Comparison of ENCODE assay signal across 1 cellular context in genomic region chr11:111557425-111558111, GRCh38.
TF ChIP-seq lines count a peak whose summit lies in the region.

No MANE protein-coding gene starts in this region.

TF ChIP-seq in HepG2, 621 proteins besides CTCF, POLR2A, EP300 and RAD21:
- TF ChIP-seq ZNF879 (CRISPR knock-in tag; IDR thresholded peaks at IDR 0.05) (no peak), ZBTB42 (CRISPR knock-in tag; IDR thresholded peaks at IDR 0.05) (no peak), SP140L (CRISPR knock-in tag; IDR thresholded peaks at IDR 0.05; ENCODE audit: borderline replicate concordance) (no peak), MZF1 (CRISPR knock-in tag; IDR thresholded peaks at IDR 0.05; ENCODE audit: borderline replicate concordance) (no peak), ZBTB49 (CRISPR knock-in tag; IDR thresholded peaks at IDR 0.05; ENCODE audit: borderline replicate concordance) (no peak), DR1 (CRISPR knock-in tag; IDR thresholded peaks at IDR 0.05) (no peak), KAT7 (CRISPR knock-in tag; IDR thresholded peaks at IDR 0.05; ENCODE audit: borderline replicate concordance) (no peak), AGO1 (IDR thresholded peaks at IDR 0.05; ENCODE audit: low read depth, low read length, poor library complexity, severe bottlenecking) (no peak), POGZ (CRISPR knock-in tag; IDR thresholded peaks at IDR 0.05) (no peak)
- TF ChIP-seq, protein P1, sequence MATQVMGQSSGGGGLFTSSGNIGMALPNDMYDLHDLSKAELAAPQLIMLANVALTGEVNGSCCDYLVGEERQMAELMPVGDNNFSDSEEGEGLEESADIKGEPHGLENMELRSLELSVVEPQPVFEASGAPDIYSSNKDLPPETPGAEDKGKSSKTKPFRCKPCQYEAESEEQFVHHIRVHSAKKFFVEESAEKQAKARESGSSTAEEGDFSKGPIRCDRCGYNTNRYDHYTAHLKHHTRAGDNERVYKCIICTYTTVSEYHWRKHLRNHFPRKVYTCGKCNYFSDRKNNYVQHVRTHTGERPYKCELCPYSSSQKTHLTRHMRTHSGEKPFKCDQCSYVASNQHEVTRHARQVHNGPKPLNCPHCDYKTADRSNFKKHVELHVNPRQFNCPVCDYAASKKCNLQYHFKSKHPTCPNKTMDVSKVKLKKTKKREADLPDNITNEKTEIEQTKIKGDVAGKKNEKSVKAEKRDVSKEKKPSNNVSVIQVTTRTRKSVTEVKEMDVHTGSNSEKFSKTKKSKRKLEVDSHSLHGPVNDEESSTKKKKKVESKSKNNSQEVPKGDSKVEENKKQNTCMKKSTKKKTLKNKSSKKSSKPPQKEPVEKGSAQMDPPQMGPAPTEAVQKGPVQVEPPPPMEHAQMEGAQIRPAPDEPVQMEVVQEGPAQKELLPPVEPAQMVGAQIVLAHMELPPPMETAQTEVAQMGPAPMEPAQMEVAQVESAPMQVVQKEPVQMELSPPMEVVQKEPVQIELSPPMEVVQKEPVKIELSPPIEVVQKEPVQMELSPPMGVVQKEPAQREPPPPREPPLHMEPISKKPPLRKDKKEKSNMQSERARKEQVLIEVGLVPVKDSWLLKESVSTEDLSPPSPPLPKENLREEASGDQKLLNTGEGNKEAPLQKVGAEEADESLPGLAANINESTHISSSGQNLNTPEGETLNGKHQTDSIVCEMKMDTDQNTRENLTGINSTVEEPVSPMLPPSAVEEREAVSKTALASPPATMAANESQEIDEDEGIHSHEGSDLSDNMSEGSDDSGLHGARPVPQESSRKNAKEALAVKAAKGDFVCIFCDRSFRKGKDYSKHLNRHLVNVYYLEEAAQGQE (IDR thresholded peaks at IDR 0.05; ENCODE audit: borderline replicate concordance in 1 of 2, low read depth in 1 of 2, low read length in 2 of 2), result no peak
